ENCODE assay signal across 9 cellular contexts in genomic region chr17:75645889-75646625, GRCh38. TPM values are rescaled to one million over a fixed set of nuclear protein-coding genes. Genes with fewer than 3 reads are reported as not detected.
DNase-seq lines count a peak whose midpoint lies in the region; ATAC-seq, FAIRE-seq and TF ChIP-seq lines count a peak whose summit lies in the region.
"Had no signal": no experiment of that assay in that cellular context is flagged by ENCODE, and none has a peak within 500 bp of the region (broad histone marks: within the 10 kb centered on the region; RNA-seq: fewer than 3 reads in every experiment).

No MANE protein-coding gene starts in this region.

- H3K4me1 Mint-ChIP-seq in naive B cell, result peaks cover 4 to 19% (median 19%) of the 10 kb centered on the region in 3 donors

- peaks cover 0 to 2% (median 0%) of the 10 kb centered on the region in 7 donors for H3K9me3 Mint-ChIP-seq in naive B cell

- TF ChIP-seq POLR2A in GM12892 (IDR thresholded peaks at IDR 0.05; ENCODE audit: low read depth, low read length), result no peak

- DNase-seq in COLO668 (lab: John Stamatoyannopoulos, UW; ENCODE audit: unreplicated experiment) (peak; percentile 88), coronary artery (ENCODE audit: low spot score) (peak; percentile 72), naive B cell (peak; percentile 13), GM12892 (ENCODE audit: insufficient read length) (no peak)
- DNase-seq in stimulated activated CD4-positive, alpha-beta T cell treated with anti-CD3 and anti-CD28 coated beads, Interleukin-15, amount 100 ng/mL, for 24 hours, result no peak

- H3K4me2 ChIP-seq in Loucy (ENCODE audit: low read depth, low read length, poor library complexity, severe bottlenecking), result peak overlapping the region; percentile 57

- ATAC-seq in GM19397 (IDR thresholded peaks at IDR 0.05; ENCODE audit: unreplicated experiment) (peak; percentile 81), naive B cell (ENCODE audit: low read depth in 2 of 2) (peak; percentile 94), GM21360 (IDR thresholded peaks at IDR 0.05; ENCODE audit: unreplicated experiment) (no peak)

- H3K27ac ChIP-seq in coronary artery, result peak overlapping the region in 1 of 2 donors; percentile 22
- H3K27ac ChIP-seq: thoracic aorta had no signal

- no peaks in the 10 kb centered on the region for H3K27me3 ChIP-seq in Loucy (ENCODE audit: insufficient read depth, low read length, poor library complexity, severe bottlenecking)

- TF ChIP-seq CTCF in Loucy (conservative IDR thresholded peaks at IDR 0.05; ENCODE audit: low read length) (no peak), coronary artery (IDR thresholded peaks at IDR 0.05) (no peak)

- no peaks in the 10 kb centered on the region for H3F3A ChIP-seq in Loucy (ENCODE audit: low read depth)

- peaks cover 19 to 23% of the 10 kb centered on the region in 2 donors for H3K36me3 Mint-ChIP-seq in naive B cell

- peak overlapping the region; percentile 37 for H3K9ac ChIP-seq in Loucy (ENCODE audit: low read depth, low read length, poor library complexity, severe bottlenecking)

- peaks cover 4% of the 10 kb centered on the region; the same call in 1 of the 2 replicates for H3K36me3 ChIP-seq in Loucy (ENCODE audit: insufficient read depth, low read length)

- no peaks in the 10 kb centered on the region for H3K27me3 Mint-ChIP-seq in naive B cell

- 0 out of 2 replicates have a peak overlapping the region, but pooled peaks have one; percentile 9 for H2AFZ ChIP-seq in Loucy (ENCODE audit: low read length)

- H4K20me1 ChIP-seq in Loucy (ENCODE audit: insufficient read depth, low read length, poor library complexity, severe bottlenecking), result no peaks in the 10 kb centered on the region

- H3K9me2 ChIP-seq in Loucy (replicated peaks; ENCODE audit: low read depth, low read length), result no peaks in the 10 kb centered on the region

- H3K27ac Mint-ChIP-seq in naive B cell, result peak overlapping the region; percentile 54 to 91 (median 84)

- FAIRE-seq in GM12892 (lab: Jason Lieb, UNC), result no peak

- H3K4me3 ChIP-seq in Loucy (ENCODE audit: low read length, poor library complexity, severe bottlenecking) (peak overlapping the region; percentile 8), coronary artery (no peak overlapping the region)
- H3K4me3 ChIP-seq: thoracic aorta had no signal

- peaks cover 16% of the 10 kb centered on the region for H3K4me1 ChIP-seq in Loucy (ENCODE audit: insufficient read depth, low read length, poor library complexity, severe bottlenecking)

- H3K79me2 ChIP-seq in Loucy (ENCODE audit: insufficient read depth, low read length), result no peaks in the 10 kb centered on the region

- peak overlapping the region in 3 of 8 donors; percentile 34 to 76 (median 39) for H3K4me3 Mint-ChIP-seq in naive B cell

- no peaks in the 10 kb centered on the region for H3K9me3 ChIP-seq in Loucy (ENCODE audit: insufficient read depth, low read depth, low read length)
- H3K9me3 ChIP-seq: thoracic aorta had no signal

RNA-seq across cellular contexts. Expression of gene SMIM5, which starts 12.8 kb away (rescaled TPM):
- 1 to 10 TPM in 2 of 6 donors, under 1 TPM in 2, not detected in 2; 0.24 to 1.3 (median 1.1) TPM for polyA plus RNA-seq in naive B cell (ENCODE audit: low read depth in 6 of 6)
- polyA plus RNA-seq in GM12892 (2012; ENCODE audit: missing spikeins), result 0.51 TPM

RNA-seq across cellular contexts. Expression of gene RECQL5, which starts 20.9 kb away (rescaled TPM):
- polyA plus RNA-seq in naive B cell (ENCODE audit: low read depth in 6 of 6), result 10 to 100 TPM in 5 of 6 donors, 1 to 10 TPM in 1; 3.6 to 29.4 (median 16.3) TPM
- polyA plus RNA-seq in GM12892 (2012; ENCODE audit: missing spikeins), result 22.7 TPM

RNA-seq across cellular contexts. Expression of gene SAP30BP, which starts 21.1 kb away (rescaled TPM):
- polyA plus RNA-seq in naive B cell (ENCODE audit: low read depth in 6 of 6), result 100 to 1,000 TPM in 1 of 6 donors, 10 to 100 TPM in 5; 72.3 to 105 (median 95.6) TPM
- polyA plus RNA-seq in GM12892 (2012; ENCODE audit: missing spikeins), result 65.3 TPM

RNA-seq across cellular contexts. Expression of gene MYO15B, which starts 58.5 kb away (rescaled TPM):
- 1 to 10 TPM; 2.9 to 5.9 (median 3.5) TPM for polyA plus RNA-seq in naive B cell (ENCODE audit: low read depth in 6 of 6)
- 1.00 TPM for polyA plus RNA-seq in GM12892 (2012; ENCODE audit: missing spikeins)

Comparison
In these comparisons a context has a peak if more than half of its experiments do, and no peak if none do; other contexts are left out.
1. DNase-seq: peak in COLO668 (single experiment), coronary artery (single experiment) and naive B cell (single experiment); none in GM12892 (single experiment) and stimulated activated CD4-positive, alpha-beta T cell treated with anti-CD3 and anti-CD28 coated beads, Interleukin-15, amount 100 ng/mL, for 24 hours (single experiment).